11 cellular contexts compared by ENCODE assay signal in the genomic region with DNA sequence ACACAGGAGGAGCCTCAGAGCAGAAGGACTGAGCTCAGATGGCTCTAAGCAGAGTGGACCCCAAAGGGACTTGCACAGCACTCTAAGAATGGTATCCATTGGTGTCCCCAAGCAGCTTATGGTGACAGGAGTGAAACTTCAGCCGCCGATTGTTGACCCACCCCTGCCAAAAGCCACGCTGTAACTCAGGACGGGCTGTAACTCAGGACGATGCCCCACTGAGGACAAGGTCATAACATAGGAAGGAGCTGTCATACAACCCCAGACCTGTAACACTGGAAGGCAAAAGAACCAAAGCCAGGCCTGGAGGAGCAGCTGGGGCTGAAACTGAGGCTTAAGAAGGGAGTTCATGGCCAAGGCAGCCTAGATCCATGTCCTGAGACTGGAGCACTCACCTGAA. TPM values are rescaled to one million over a fixed set of nuclear protein-coding genes. Genes with fewer than 3 reads are reported as not detected.
A peak's percentile ranks its signal among the peaks of the same experiment; 100 is the strongest.
DNase-seq lines count a peak whose midpoint lies in the region; ATAC-seq and TF ChIP-seq lines count a peak whose summit lies in the region.
"Had no signal": no experiment of that assay in that cellular context is flagged by ENCODE, and none has a peak within 500 bp of the region (broad histone marks: within the 10 kb centered on the region; RNA-seq: fewer than 3 reads in every experiment).

No MANE protein-coding gene starts in this region.

- H3K27ac Mint-ChIP-seq in T-helper 1 cell treated with Interleukin-12 subunit alpha and Interleukin-12 subunit beta and Interleukin-4 antibody, amounts not matched to agents 30 μg/mL and 1 μg/mL, for 36 hours: peak overlapping the region; percentile 79
- H3K27ac Mint-ChIP-seq in brain: peak overlapping the region in 4 of 5 experiments; percentile 56 to 71 (median 62)
- peak overlapping the region in 1 of 2 donors; percentile 77 for H3K27ac Mint-ChIP-seq in activated naive CD4-positive, alpha-beta T cell treated with anti-CD3 and anti-CD28 coated beads, Interleukin-2, amount 50 U/mL, for 72 hours

- peak overlapping the region in 3 of 5 donors; percentile 21 to 77 (median 69) for H3K9ac ChIP-seq in subcutaneous abdominal adipose tissue (ENCODE audit: low read length in 5 of 5)

- peaks cover 58% of the 10 kb centered on the region for H3K4me1 Mint-ChIP-seq in T-helper 1 cell treated with Interleukin-12 subunit alpha and Interleukin-12 subunit beta and Interleukin-4 antibody, amounts not matched to agents 30 μg/mL and 1 μg/mL, for 36 hours (ENCODE audit: low read depth)
- peaks cover 70% of the 10 kb centered on the region for H3K4me1 Mint-ChIP-seq in brain

- peak overlapping the region; percentile 84 for H3K27ac ChIP-seq in subcutaneous abdominal adipose tissue (ENCODE audit: low read depth, low read length)

- H3K27me3 Mint-ChIP-seq in T-helper 1 cell treated with Interleukin-12 subunit alpha and Interleukin-12 subunit beta and Interleukin-4 antibody, amounts not matched to agents 30 μg/mL and 1 μg/mL, for 36 hours (ENCODE audit: low read depth): no peaks in the 10 kb centered on the region
- H3K27me3 Mint-ChIP-seq in brain: no peaks in the 10 kb centered on the region

- no peak overlapping the region for H3K4me3 ChIP-seq in subcutaneous abdominal adipose tissue (ENCODE audit: low read depth in 1 of 5, low read length in 5 of 5)

- H3K4me3 Mint-ChIP-seq in T-helper 1 cell treated with Interleukin-12 subunit alpha and Interleukin-12 subunit beta and Interleukin-4 antibody, amounts not matched to agents 30 μg/mL and 1 μg/mL, for 36 hours: peak overlapping the region; percentile 2
- no peak overlapping the region for H3K4me3 Mint-ChIP-seq in brain

- peaks cover 0 to 4% (median 0%) of the 10 kb centered on the region in 5 donors for H3K27me3 ChIP-seq in subcutaneous abdominal adipose tissue (ENCODE audit: control insufficient read depth in 5 of 5, insufficient read depth in 4 of 5, low read length in 5 of 5)

- no peak for TF ChIP-seq CTCF in brain (conservative IDR thresholded peaks at IDR 0.05)

- ATAC-seq in GM18861 (IDR thresholded peaks at IDR 0.05; ENCODE audit: unreplicated experiment): no peak
- ATAC-seq in activated naive CD4-positive, alpha-beta T cell treated with anti-CD3 and anti-CD28 coated beads, Interleukin-2, amount 50 U/mL, for 72 hours: no peak

- H3K9me3 Mint-ChIP-seq in T-helper 1 cell treated with Interleukin-12 subunit alpha and Interleukin-12 subunit beta and Interleukin-4 antibody, amounts not matched to agents 30 μg/mL and 1 μg/mL, for 36 hours: no peaks in the 10 kb centered on the region
- peaks cover 4 to 9% (median 6%) of the 10 kb centered on the region in 5 experiments for H3K9me3 Mint-ChIP-seq in brain
- H3K9me3 Mint-ChIP-seq in activated naive CD4-positive, alpha-beta T cell treated with anti-CD3 and anti-CD28 coated beads, Interleukin-2, amount 50 U/mL, for 72 hours: no peaks in the 10 kb centered on the region

- no peak for DNase-seq in T-helper 1 cell
- DNase-seq in left kidney (ENCODE audit: low read depth, low spot score): peak; percentile 49
- DNase-seq in central memory CD4-positive, alpha-beta T cell: no peak
- DNase-seq in activated naive CD4-positive, alpha-beta T cell treated with anti-CD3 and anti-CD28 coated beads, Interleukin-2, amount 50 U/mL, for 72 hours (ENCODE audit: low spot score in 2 of 2): no peak
- DNase-seq: NCI-H1436, NCI-H748 treated with DMSO at 0.1 percent for 48 hours had no signal

- peaks cover 11 to 44% (median 43%) of the 10 kb centered on the region in 5 donors for H3K36me3 ChIP-seq in subcutaneous abdominal adipose tissue (ENCODE audit: control insufficient read depth in 5 of 5, insufficient read depth in 5 of 5, low read length in 5 of 5)

- H3K9me3 ChIP-seq in subcutaneous abdominal adipose tissue (ENCODE audit: control insufficient read depth in 5 of 5, low read length in 5 of 5): no peaks in the 10 kb centered on the region

- H3K4me1 ChIP-seq in subcutaneous abdominal adipose tissue (ENCODE audit: control insufficient read depth in 5 of 5, insufficient read depth in 5 of 5, low read length in 5 of 5): peaks cover 22 to 64% (median 34%) of the 10 kb centered on the region in 5 donors

- peaks cover 46% of the 10 kb centered on the region for H3K36me3 Mint-ChIP-seq in T-helper 1 cell treated with Interleukin-12 subunit alpha and Interleukin-12 subunit beta and Interleukin-4 antibody, amounts not matched to agents 30 μg/mL and 1 μg/mL, for 36 hours (ENCODE audit: low read depth)
- peaks cover 81% of the 10 kb centered on the region for H3K36me3 Mint-ChIP-seq in brain
- peaks cover 8 to 10% of the 10 kb centered on the region in 2 donors for H3K36me3 Mint-ChIP-seq in activated naive CD4-positive, alpha-beta T cell treated with anti-CD3 and anti-CD28 coated beads, Interleukin-2, amount 50 U/mL, for 72 hours

RNA-seq across cellular contexts. Expression of a gene that starts 14.2 kb away (rescaled TPM):
- 189 TPM for polyA plus RNA-seq in brain (ENCODE audit: insufficient read depth, low read depth, low replicate concordance)
- total RNA-seq in activated naive CD4-positive, alpha-beta T cell treated with anti-CD3 and anti-CD28 coated beads, Interleukin-2, amount 50 U/mL, for 72 hours: 10 to 100 TPM; 41.9 to 61.7 TPM

RNA-seq across cellular contexts. Expression of a gene that starts 21.4 kb away (rescaled TPM):
- polyA plus RNA-seq in brain (ENCODE audit: insufficient read depth, low read depth, low replicate concordance): not detected
- total RNA-seq in activated naive CD4-positive, alpha-beta T cell treated with anti-CD3 and anti-CD28 coated beads, Interleukin-2, amount 50 U/mL, for 72 hours: not detected
- total RNA-seq: A172 had no signal

RNA-seq across cellular contexts. Expression of a gene that starts 52.3 kb away (rescaled TPM):
- 15.6 TPM for polyA plus RNA-seq in brain (ENCODE audit: insufficient read depth, low read depth, low replicate concordance)
- total RNA-seq in activated naive CD4-positive, alpha-beta T cell treated with anti-CD3 and anti-CD28 coated beads, Interleukin-2, amount 50 U/mL, for 72 hours: 10 to 100 TPM; 13.3 to 18.4 TPM
